In genomic region chr11:64864135-64864472, GRCh38 we compare ENCODE assay signal across 10 cellular contexts. TPM values are rescaled to one million over a fixed set of nuclear protein-coding genes. Genes with fewer than 3 reads are reported as not detected.
A peak's percentile ranks its signal among the peaks of the same experiment; 100 is the strongest.
DNase-seq lines count a peak whose midpoint lies in the region; ATAC-seq and TF ChIP-seq lines count a peak whose summit lies in the region.
"Had no signal": no experiment of that assay in that cellular context is flagged by ENCODE, and none has a peak within 500 bp of the region (broad histone marks: within the 10 kb centered on the region; RNA-seq: fewer than 3 reads in every experiment).

No MANE protein-coding gene starts in this region.

- H3K27me3 ChIP-seq in vagina: no peaks in the 10 kb centered on the region

- H3K36me3 ChIP-seq in vagina: peaks cover 0 to 9% of the 10 kb centered on the region in 2 donors

- TF ChIP-seq POLR2A in vagina (IDR thresholded peaks at IDR 0.05): no peak

- H3K4me3 ChIP-seq in vagina: peak overlapping the region in 1 of 2 donors; percentile 14

- peak overlapping the region; percentile 88 for H3K27ac Mint-ChIP-seq in activated naive CD4-positive, alpha-beta T cell treated with anti-CD3 and anti-CD28 coated beads, Interleukin-2, amount 50 U/mL, for 24 hours
- H3K27ac Mint-ChIP-seq in dendritic cell treated with granulocyte-macrophage colony-stimulating factor and Interleukin-4, amounts not matched to agents 40 ng/mL and 50 ng/mL, for 4 days: peak overlapping the region; percentile 54
- H3K27ac Mint-ChIP-seq in naive B cell: peak overlapping the region in 5 of 6 donors; percentile 7 to 96 (median 80)

- no peak for TF ChIP-seq CTCF in vagina (IDR thresholded peaks at IDR 0.05)

- peaks cover 16% of the 10 kb centered on the region for H3K36me3 Mint-ChIP-seq in activated naive CD4-positive, alpha-beta T cell treated with anti-CD3 and anti-CD28 coated beads, Interleukin-2, amount 50 U/mL, for 24 hours
- H3K36me3 Mint-ChIP-seq in dendritic cell treated with granulocyte-macrophage colony-stimulating factor and Interleukin-4, amounts not matched to agents 40 ng/mL and 50 ng/mL, for 4 days (ENCODE audit: low read depth): peaks cover 42% of the 10 kb centered on the region
- H3K36me3 Mint-ChIP-seq in naive B cell: peaks cover 8 to 23% of the 10 kb centered on the region in 2 donors

- no peaks in the 10 kb centered on the region for H3K9me3 Mint-ChIP-seq in activated naive CD4-positive, alpha-beta T cell treated with anti-CD3 and anti-CD28 coated beads, Interleukin-2, amount 50 U/mL, for 24 hours
- no peaks in the 10 kb centered on the region for H3K9me3 Mint-ChIP-seq in dendritic cell treated with granulocyte-macrophage colony-stimulating factor and Interleukin-4, amounts not matched to agents 40 ng/mL and 50 ng/mL, for 4 days
- H3K9me3 Mint-ChIP-seq in naive B cell: peaks cover 0 to 5% (median 0%) of the 10 kb centered on the region in 7 donors

- peaks cover 87% of the 10 kb centered on the region for H3K4me1 Mint-ChIP-seq in activated naive CD4-positive, alpha-beta T cell treated with anti-CD3 and anti-CD28 coated beads, Interleukin-2, amount 50 U/mL, for 24 hours
- H3K4me1 Mint-ChIP-seq in dendritic cell treated with granulocyte-macrophage colony-stimulating factor and Interleukin-4, amounts not matched to agents 40 ng/mL and 50 ng/mL, for 4 days (ENCODE audit: low read depth): peaks cover 87% of the 10 kb centered on the region
- H3K4me1 Mint-ChIP-seq in naive B cell: peaks cover 59 to 91% (median 88%) of the 10 kb centered on the region in 3 donors

- intact Hi-C loops in dendritic cell treated with granulocyte-macrophage colony-stimulating factor and Interleukin-4, amounts not matched to agents 40 ng/mL and 50 ng/mL, for 4 days (cut with micrococcal nuclease): no loop called here
- intact Hi-C loops in vagina (cut with DNase I): no loop called here

- H3K9me3 ChIP-seq in vagina: no peaks in the 10 kb centered on the region

- H3K27me3 Mint-ChIP-seq in activated naive CD4-positive, alpha-beta T cell treated with anti-CD3 and anti-CD28 coated beads, Interleukin-2, amount 50 U/mL, for 24 hours: no peaks in the 10 kb centered on the region
- H3K27me3 Mint-ChIP-seq in dendritic cell treated with granulocyte-macrophage colony-stimulating factor and Interleukin-4, amounts not matched to agents 40 ng/mL and 50 ng/mL, for 4 days: peaks cover 10% of the 10 kb centered on the region
- H3K27me3 Mint-ChIP-seq in naive B cell: no peaks in the 10 kb centered on the region

- H3K4me3 Mint-ChIP-seq in activated naive CD4-positive, alpha-beta T cell treated with anti-CD3 and anti-CD28 coated beads, Interleukin-2, amount 50 U/mL, for 24 hours: peak overlapping the region; percentile 44
- H3K4me3 Mint-ChIP-seq in dendritic cell treated with granulocyte-macrophage colony-stimulating factor and Interleukin-4, amounts not matched to agents 40 ng/mL and 50 ng/mL, for 4 days: no peak overlapping the region
- H3K4me3 Mint-ChIP-seq in naive B cell: peak overlapping the region in 5 of 8 donors; percentile 41 to 76 (median 64)

- peak overlapping the region; percentile 86 for H3K27ac ChIP-seq in vagina

- no peak for DNase-seq in activated naive CD4-positive, alpha-beta T cell (lab: John Stamatoyannopoulos, UW)
- DNase-seq in naive B cell: no peak
- no peak for DNase-seq in vagina (ENCODE audit: extremely low spot score in 2 of 2)
- DNase-seq in germinal center (ENCODE audit: low spot score): no peak
- DNase-seq in stimulated activated CD4-positive, alpha-beta T cell treated with anti-CD3 and anti-CD28 coated beads, Interleukin-4, amount 100 ng/mL, for 1 hour: no peak
- DNase-seq: DMS79, NCI-H345 had no signal

- peaks cover 73% of the 10 kb centered on the region for H3K4me1 ChIP-seq in vagina

- ATAC-seq in naive B cell (ENCODE audit: low read depth in 2 of 2) (no peak), GM21390 (IDR thresholded peaks at IDR 0.05; ENCODE audit: unreplicated experiment) (no peak)

RNA-seq across cellular contexts. Expression of gene EHD1, which starts 14.3 kb away (rescaled TPM):
- polyA plus RNA-seq in naive B cell (ENCODE audit: low read depth in 6 of 6): 100 to 1,000 TPM in 2 of 6 donors, 10 to 100 TPM in 4; 65.3 to 119 (median 90.7) TPM
- 61.6 TPM for total RNA-seq in vagina

RNA-seq across cellular contexts. Expression of gene CDC42BPG, which starts 19.7 kb away (rescaled TPM):
- polyA plus RNA-seq in naive B cell (ENCODE audit: low read depth in 6 of 6): under 1 TPM in 4 of 6 donors, not detected in 2; 0.17 to 0.57 (median 0.33) TPM
- 13.0 TPM for total RNA-seq in vagina

RNA-seq across cellular contexts. Expression of gene ATG2A, which starts 52.9 kb away (rescaled TPM):
- polyA plus RNA-seq in naive B cell (ENCODE audit: low read depth in 6 of 6): 1 to 10 TPM in 5 of 6 donors, not detected in 1; 2.8 to 5.0 (median 3.4) TPM
- 27.0 TPM for total RNA-seq in vagina

RNA-seq across cellular contexts. Expression of gene MEN1, which starts 53.8 kb away (rescaled TPM):
- 10 to 100 TPM; 12.3 to 49.5 (median 27.4) TPM for polyA plus RNA-seq in naive B cell (ENCODE audit: low read depth in 6 of 6)
- 27.0 TPM for total RNA-seq in vagina
